26 cellular contexts compared by ENCODE assay signal in genomic region chr2:96191937-96192670, GRCh38. TPM values are rescaled to one million over a fixed set of nuclear protein-coding genes. Genes with fewer than 3 reads are reported as not detected.
"Had no signal": no experiment of that assay in that cellular context is flagged by ENCODE, and none has a peak within 500 bp of the region (broad histone marks: within the 10 kb centered on the region; RNA-seq: fewer than 3 reads in every experiment).

No MANE protein-coding gene starts in this region.

- H3K4me3 ChIP-seq: left lung, stomach, vagina had no signal

- H3K4me1 ChIP-seq: vagina had no signal

- H3K4me3 Mint-ChIP-seq: activated CD4-positive, alpha-beta memory T cell treated with anti-CD3 and anti-CD28 coated beads, Interleukin-2, amount 10 ng/mL, durations not matched to agents 7 days and 5 days; activated naive CD8-positive, alpha-beta T cell treated with anti-CD3 and anti-CD28 coated beads, Interleukin-2, amount 50 U/mL, for 24 hours; T-helper 2 cell treated with Interferon-gamma antibody and Interleukin-4, amounts not matched to agents 5 μg/mL and 100 μg/mL, for 36 hours had no signal

- H3K27ac Mint-ChIP-seq: activated naive CD8-positive, alpha-beta T cell treated with anti-CD3 and anti-CD28 coated beads, Interleukin-2, amount 50 U/mL, for 24 hours; T-helper 2 cell treated with Interferon-gamma antibody and Interleukin-4, amounts not matched to agents 5 μg/mL and 100 μg/mL, for 36 hours had no signal

- FAIRE-seq: endometrium, small intestine, TTC549 had no signal

- H3K9me3 ChIP-seq: left lung, stomach, vagina had no signal

- H3K27ac ChIP-seq: brain microvascular endothelial cell, left lung, stomach, vagina had no signal

- ATAC-seq: activated naive CD8-positive, alpha-beta T cell treated with anti-CD3 and anti-CD28 coated beads, Interleukin-2, amount 50 U/mL, for 24 hours; left lung had no signal

- H3K27me3 ChIP-seq: brain microvascular endothelial cell, left lung, stomach, vagina had no signal

- DNase-seq: activated CD4-positive, alpha-beta memory T cell treated with anti-CD3 and anti-CD28 coated beads, Interleukin-2, amount 10 ng/mL, durations not matched to agents 7 days and 5 days; activated CD8-positive, alpha-beta memory T cell treated with anti-CD3 and anti-CD28 coated beads, Interleukin-2, amount 50 U/mL, for 48 hours; activated effector memory CD4-positive, alpha-beta T cell treated with anti-CD3 and anti-CD28 coated beads, Interleukin-2, amount 50 U/mL, for 16 hours; activated naive CD8-positive, alpha-beta T cell treated with anti-CD3 and anti-CD28 coated beads, Interleukin-2, amount 50 U/mL, for 24 hours; activated T-cell treated with anti-CD3 and anti-CD28 coated beads, Interleukin-2, amount 50 U/mL, for 48 hours; anterior cingulate cortex; brain microvascular endothelial cell; cortex of kidney; erythroblast; foreskin melanocyte; head of caudate nucleus; left lung; occipital lobe; small intestine; stimulated activated CD4-positive, alpha-beta T cell treated with anti-CD3 and anti-CD28 coated beads, Interleukin-15, amount 100 ng/mL, for 24 hours; stimulated activated CD4-positive, alpha-beta T cell treated with anti-CD3 and anti-CD28 coated beads, Interleukin-4, amount 100 ng/mL, for 1 hour; stomach; trophoblast cell had no signal

- H3K27me3 Mint-ChIP-seq: activated CD4-positive, alpha-beta memory T cell treated with anti-CD3 and anti-CD28 coated beads, Interleukin-2, amount 10 ng/mL, durations not matched to agents 7 days and 5 days; activated naive CD8-positive, alpha-beta T cell treated with anti-CD3 and anti-CD28 coated beads, Interleukin-2, amount 50 U/mL, for 24 hours had no signal

- H3K9me3 Mint-ChIP-seq: activated CD4-positive, alpha-beta memory T cell treated with anti-CD3 and anti-CD28 coated beads, Interleukin-2, amount 10 ng/mL, durations not matched to agents 7 days and 5 days; activated naive CD8-positive, alpha-beta T cell treated with anti-CD3 and anti-CD28 coated beads, Interleukin-2, amount 50 U/mL, for 24 hours; T-helper 2 cell treated with Interferon-gamma antibody and Interleukin-4, amounts not matched to agents 5 μg/mL and 100 μg/mL, for 36 hours had no signal

RNA-seq across cellular contexts. Expression of gene ASTL, which starts 53.8 kb away (rescaled TPM):
- total RNA-seq: kidney epithelial cell, left lung, myocyte, occipital lobe, stomach, temporal lobe, vagina had no signal
- polyA plus RNA-seq: neural cell, small intestine had no signal
